Comparison of ENCODE assay signal across 1 cellular context in the genomic region with DNA sequence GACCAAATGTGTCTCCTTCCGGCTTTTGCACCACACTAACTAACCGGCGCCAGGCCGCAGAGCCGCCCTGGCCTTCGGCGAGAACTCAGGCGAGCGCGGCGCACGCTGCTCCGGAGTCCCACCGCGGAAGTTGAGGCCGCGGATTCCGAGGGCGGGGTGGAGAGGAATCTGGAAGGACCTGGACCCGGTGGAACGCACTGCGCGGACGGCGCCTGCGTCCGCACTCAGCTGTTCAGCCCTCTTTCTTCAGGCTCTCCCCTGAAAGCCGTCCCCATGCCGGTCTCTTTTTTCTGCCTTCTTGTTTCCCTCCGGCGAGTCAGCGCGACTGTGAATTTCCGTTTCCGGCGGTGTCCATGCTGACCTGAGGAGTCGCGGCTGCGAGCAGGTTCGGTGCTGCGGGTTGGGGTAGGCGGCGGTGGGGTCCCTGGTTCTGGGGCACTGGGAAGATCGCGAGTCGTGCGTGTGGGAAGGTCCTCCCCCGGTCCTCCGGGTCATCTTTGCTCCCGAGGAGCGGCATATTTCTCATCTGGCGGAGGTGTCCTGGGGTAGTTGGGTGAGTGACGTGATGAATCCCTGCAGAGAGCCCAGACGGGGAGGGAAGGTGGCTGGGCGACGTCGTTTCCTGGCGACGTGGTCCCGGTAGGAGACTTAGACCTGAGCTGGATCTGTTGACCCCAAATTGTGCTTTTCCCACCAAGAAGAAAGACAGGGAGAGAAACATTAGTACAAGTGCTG.
TF ChIP-seq lines count a peak whose summit lies in the region.

BMS1 (plus strand) TSS at position 350 of the 735 bp plus-strand sequence. CDS start 1,600 bp downstream, outside the sequence.

TF ChIP-seq in H1, 55 proteins besides CTCF, POLR2A, EP300 and RAD21 (continues in another document):
- peak; percentile 51 for TF ChIP-seq SIX5 (IDR thresholded peaks at IDR 0.05; ENCODE audit: low read depth, low read length)
- TF ChIP-seq SP4 (IDR thresholded peaks at IDR 0.05; ENCODE audit: low read length) = peak; percentile 68; the same call in 1 of the 2 replicates
- TF ChIP-seq SAP30 (IDR thresholded peaks at IDR 0.05; ENCODE audit: insufficient read depth, insufficient replicate concordance, low read length) = no peak
- TF ChIP-seq RXRA (IDR thresholded peaks at IDR 0.05; ENCODE audit: insufficient read depth, low read depth, low read length) = no peak
- TF ChIP-seq TEAD4 (IDR thresholded peaks at IDR 0.05; ENCODE audit: low read depth, low read length) = peak; percentile 65; the same call in 1 of the 2 replicates
- no peak for TF ChIP-seq RNF2 (IDR thresholded peaks at IDR 0.05; ENCODE audit: borderline replicate concordance, low read depth, low read length, missing control alignments, poor library complexity, severe bottlenecking)
- no peak for TF ChIP-seq CHD7 (IDR thresholded peaks at IDR 0.05; ENCODE audit: insufficient replicate concordance, low read length)
- peak; percentile 79; the same call in 1 of the 2 replicates for TF ChIP-seq RBBP5 (IDR thresholded peaks at IDR 0.05; ENCODE audit: borderline replicate concordance, low read depth, low read length)
- peak in 1 of 2 experiments; percentile 56; a peak in 1 of 4 replicates for TF ChIP-seq HDAC2 (IDR thresholded peaks at IDR 0.05; ENCODE audit: borderline replicate concordance in 1 of 2, low read depth in 2 of 2, low read length in 2 of 2)
- TF ChIP-seq GABPA (IDR thresholded peaks at IDR 0.05; ENCODE audit: borderline replicate concordance, insufficient read depth, low read length) = peak; percentile 99
- TF ChIP-seq, protein P1, sequence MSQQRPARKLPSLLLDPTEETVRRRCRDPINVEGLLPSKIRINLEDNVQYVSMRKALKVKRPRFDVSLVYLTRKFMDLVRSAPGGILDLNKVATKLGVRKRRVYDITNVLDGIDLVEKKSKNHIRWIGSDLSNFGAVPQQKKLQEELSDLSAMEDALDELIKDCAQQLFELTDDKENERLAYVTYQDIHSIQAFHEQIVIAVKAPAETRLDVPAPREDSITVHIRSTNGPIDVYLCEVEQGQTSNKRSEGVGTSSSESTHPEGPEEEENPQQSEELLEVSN (IDR thresholded peaks at IDR 0.05) = peak; percentile 77
- TF ChIP-seq NRF1 (IDR thresholded peaks at IDR 0.05; ENCODE audit: low read depth, low read length) = no peak; the same call in 1 of the 2 replicates
- 0 out of 2 replicates have a peak, but pooled peaks have one; percentile 62 for TF ChIP-seq TCF12 (IDR thresholded peaks at IDR 0.05; ENCODE audit: low read depth, low read length)
- TF ChIP-seq ATF3 (IDR thresholded peaks at IDR 0.05; ENCODE audit: insufficient read depth, low read depth, low read length) = no peak
- TF ChIP-seq FOSL1 (IDR thresholded peaks at IDR 0.05; ENCODE audit: insufficient read depth, low read depth, low read length) = no peak
- no peak for TF ChIP-seq MAFK (IDR thresholded peaks at IDR 0.05; ENCODE audit: low read depth, low read length)
- no peak for TF ChIP-seq SIRT6 (IDR thresholded peaks at IDR 0.05; ENCODE audit: low read length)
- peak; percentile 94 for TF ChIP-seq PHF8 (conservative IDR thresholded peaks at IDR 0.05; ENCODE audit: low read depth, low read length)
- peak; percentile 68 for TF ChIP-seq KDM5A (IDR thresholded peaks at IDR 0.05; ENCODE audit: low read length)
- peak; percentile 81 to 96; a peak in 3 of 4 replicates for TF ChIP-seq SIN3A (conservative IDR thresholded peaks at IDR 0.05 in 1 of 2, IDR thresholded peaks at IDR 0.05 in 1 of 2; ENCODE audit: low read depth in 1 of 2, low read length in 2 of 2)
- no peak for TF ChIP-seq SP2 (IDR thresholded peaks at IDR 0.05; ENCODE audit: low read length)
- no peak for TF ChIP-seq RFX5 (IDR thresholded peaks at IDR 0.05; ENCODE audit: borderline replicate concordance, low read depth, low read length)
- TF ChIP-seq EZH2 (IDR thresholded peaks at IDR 0.05; ENCODE audit: low read depth, low read length, severe bottlenecking) = no peak
- TF ChIP-seq GTF2F1 (IDR thresholded peaks at IDR 0.05; ENCODE audit: borderline replicate concordance, low read depth, low read length) = peak; percentile 91
- 0 out of 2 replicates have a peak, but pooled peaks have one; percentile 13 for TF ChIP-seq BRCA1 (IDR thresholded peaks at IDR 0.05; ENCODE audit: low read depth, low read length)
- TF ChIP-seq TBP (IDR thresholded peaks at IDR 0.05; ENCODE audit: low read depth, low read length) = peak; percentile 96
- TF ChIP-seq SP1 (IDR thresholded peaks at IDR 0.05; ENCODE audit: low read depth, low read length) = 0 out of 2 replicates have a peak, but pooled peaks have one; percentile 64
- no peak for TF ChIP-seq POU5F1 (IDR thresholded peaks at IDR 0.05; ENCODE audit: low read depth, low read length)
- TF ChIP-seq BCL11A (IDR thresholded peaks at IDR 0.05; ENCODE audit: low read depth in 2 of 2, low read length in 2 of 2) = no peak
- peak; percentile 96 for TF ChIP-seq POLR2AphosphoS5 (IDR thresholded peaks at IDR 0.05; ENCODE audit: low read depth, low read length)
- TF ChIP-seq, protein P2, sequence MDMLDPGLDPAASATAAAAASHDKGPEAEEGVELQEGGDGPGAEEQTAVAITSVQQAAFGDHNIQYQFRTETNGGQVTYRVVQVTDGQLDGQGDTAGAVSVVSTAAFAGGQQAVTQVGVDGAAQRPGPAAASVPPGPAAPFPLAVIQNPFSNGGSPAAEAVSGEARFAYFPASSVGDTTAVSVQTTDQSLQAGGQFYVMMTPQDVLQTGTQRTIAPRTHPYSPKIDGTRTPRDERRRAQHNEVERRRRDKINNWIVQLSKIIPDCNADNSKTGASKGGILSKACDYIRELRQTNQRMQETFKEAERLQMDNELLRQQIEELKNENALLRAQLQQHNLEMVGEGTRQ (IDR thresholded peaks at IDR 0.05; ENCODE audit: low read length) = no peak
- TF ChIP-seq CHD1 (IDR thresholded peaks at IDR 0.05; ENCODE audit: low read depth, low read length) = no peak
- TF ChIP-seq BACH1 (IDR thresholded peaks at IDR 0.05; ENCODE audit: low read length) = no peak
- no peak for TF ChIP-seq ZNF274 (IDR thresholded peaks at IDR 0.05; ENCODE audit: borderline replicate concordance, extremely low read depth, low read length)
- peak; percentile 85 for TF ChIP-seq CREB1 (IDR thresholded peaks at IDR 0.05)
- no peak for TF ChIP-seq JUN (IDR thresholded peaks at IDR 0.05; ENCODE audit: low read depth, low read length)
- TF ChIP-seq EGR1 (IDR thresholded peaks at IDR 0.05; ENCODE audit: borderline replicate concordance, low read depth, low read length) = peak; percentile 73; the same call in 1 of the 2 replicates
- TF ChIP-seq YY1 (IDR thresholded peaks at IDR 0.05; ENCODE audit: low read depth, low read length) = peak; percentile 84; the same call in 1 of the 2 replicates
- TF ChIP-seq TAF1 (IDR thresholded peaks at IDR 0.05; ENCODE audit: low read depth, low read length) = peak; percentile 100
- no peak for TF ChIP-seq SUZ12 (IDR thresholded peaks at IDR 0.05; ENCODE audit: low read length)
- peak; percentile 47 for TF ChIP-seq NANOG (IDR thresholded peaks at IDR 0.05; ENCODE audit: insufficient read depth, low read depth, low read length, poor library complexity, severe bottlenecking)
- TF ChIP-seq TAF7 (optimal IDR thresholded peaks at IDR 0.05; ENCODE audit: borderline replicate concordance, low read depth, low read length) = peak; percentile 94
- TF ChIP-seq CBX5 (IDR thresholded peaks at IDR 0.05; ENCODE audit: low read depth, low read length) = no peak
- peak; percentile 95 for TF ChIP-seq ASH2L (IDR thresholded peaks at IDR 0.05; ENCODE audit: low read length)
- no peak for TF ChIP-seq KDM1A (IDR thresholded peaks at IDR 0.05; ENCODE audit: borderline replicate concordance, low read length)
- no peak for TF ChIP-seq CBX8 (IDR thresholded peaks at IDR 0.05; ENCODE audit: borderline replicate concordance, low read depth, low read length)
- TF ChIP-seq MAX (IDR thresholded peaks at IDR 0.05) = peak; percentile 82
- TF ChIP-seq ATF2 (IDR thresholded peaks at IDR 0.05; ENCODE audit: low read length) = peak; percentile 83
- no peak; the same call in 1 of the 2 replicates for TF ChIP-seq SRF (IDR thresholded peaks at IDR 0.05; ENCODE audit: low read depth, low read length)
- 0 out of 2 replicates have a peak, but pooled peaks have one; percentile 21 for TF ChIP-seq CEBPB (IDR thresholded peaks at IDR 0.05; ENCODE audit: low read depth, low read length)
- peak; percentile 33 for TF ChIP-seq KDM4A (IDR thresholded peaks at IDR 0.05; ENCODE audit: low read depth, low read length, severe bottlenecking)
- peak; percentile 61 for TF ChIP-seq JUND (IDR thresholded peaks at IDR 0.05; ENCODE audit: low read length)
- TF ChIP-seq CHD2 (IDR thresholded peaks at IDR 0.05; ENCODE audit: low read length) = peak; percentile 62; the same call in 1 of the 2 replicates
